Comparison of ENCODE assay signal across 8 cellular contexts in genomic region chr1:153566414-153567371, GRCh38. TPM values are rescaled to one million over a fixed set of nuclear protein-coding genes. Genes with fewer than 3 reads are reported as not detected.
DNase-seq lines count a peak whose midpoint lies in the region; ATAC-seq, FAIRE-seq and TF ChIP-seq lines count a peak whose summit lies in the region.

No MANE protein-coding gene starts in this region.

- no peak overlapping the region for H3K23ac ChIP-seq in H1 (ENCODE audit: insufficient read length)

- H3K4me3 ChIP-seq in H1 (ENCODE audit: extremely low read depth in 1 of 4, insufficient read depth in 2 of 4, low read depth in 3 of 4, low read length in 4 of 4), result no peak overlapping the region

- FAIRE-seq in H1 (lab: Jason Lieb, UNC), result no peak

- 0 out of 7 replicates have a peak, but pooled peaks cover 0 to 4% (median 0%) of the 10 kb centered on the region in 4 experiments for H3K27me3 ChIP-seq in H1 (replicated peaks in 1 of 4; ENCODE audit: control insufficient read depth in 3 of 4, extremely low read depth in 1 of 4, insufficient read depth in 3 of 4, low read length in 3 of 4)

- H2BK12ac ChIP-seq in H1 (ENCODE audit: low read depth, low read length), result peak overlapping the region; percentile 99

- H3K36me3 ChIP-seq in H1 (ENCODE audit: control insufficient read depth in 2 of 4, insufficient read depth in 4 of 4, low read length in 3 of 4), result no peaks in the 10 kb centered on the region

- H2AK5ac ChIP-seq in H1 (ENCODE audit: low read depth, low read length), result peak overlapping the region; percentile 96

- H4K20me1 ChIP-seq in H1 (replicated peaks in 1 of 2; ENCODE audit: control insufficient read depth in 1 of 2, insufficient read depth in 2 of 2, low read length in 2 of 2), result no peaks in the 10 kb centered on the region

- TF ChIP-seq CTCF in H1 (IDR thresholded peaks at IDR 0.05; ENCODE audit: control extremely low read depth in 1 of 3, insufficient read depth in 1 of 3, low read depth in 1 of 3, low read length in 3 of 3) (no peak), mesothelial cell of epicardium (IDR thresholded peaks at IDR 0.05; ENCODE audit: unreplicated experiment) (no peak)

- peak overlapping the region; percentile 64; the same call in 1 of the 2 replicates for H4K8ac ChIP-seq in H1 (ENCODE audit: extremely low read depth, insufficient read depth, low read length)

- H3K79me1 ChIP-seq in H1 (ENCODE audit: low read depth, low read length), result no peaks in the 10 kb centered on the region

- no peaks in the 10 kb centered on the region for H3K79me2 ChIP-seq in H1 (ENCODE audit: control insufficient read depth in 1 of 2, insufficient read depth in 2 of 2, low read length in 2 of 2)

- peak overlapping the region; percentile 96 for H4K91ac ChIP-seq in H1 (replicated peaks; ENCODE audit: insufficient read length, low read length)

- 48% methylated on average over 16 of the region's 16 CpGs; no CpG with 5 or more reads in 1 of the 2 experiments for WGBS in H1 (ENCODE audit: extremely low coverage in 1 of 2, insufficient coverage in 1 of 2, insufficient read length in 1 of 2, insufficient replicate concordance in 2 of 2, low coverage in 1 of 2, low lambda C conversion rate in 2 of 2, missing lambda C conversion rate in 1 of 2), 2 experiments

- CTCF ChIA-PET in HEK293T (lab: Yijun Ruan, JAX), result interaction anchor here (0.6 to 2.7 kb wide), 8 partner anchors 26 to 214 kb away, joined by 3 to 12 read pairs (median 4); partner anchors contain the start of genes S100A1, S100A13 and S100A5
- CTCF ChIA-PET in H1 (lab: Charles Lee; ENCODE audit: partially characterized antibody), result interaction anchor here (0.6 to 4.4 kb wide), 19 partner anchors 14 to 214 kb away, joined by 3 to 20 read pairs (median 5); partner anchors contain the start of genes S100A14, S100A4, S100A5 and S100A6

- H2BK15ac ChIP-seq in H1 (ENCODE audit: low read length), result peak overlapping the region; percentile 95; the same call in 1 of the 2 replicates

- H2AFZ ChIP-seq in H1 (ENCODE audit: low read length), result no peak overlapping the region

- no peak overlapping the region for H3K27ac ChIP-seq in H1 (ENCODE audit: low read depth, low read length)

- H3K4me1 ChIP-seq in H1 (replicated peaks in 1 of 4; ENCODE audit: control insufficient read depth in 3 of 4, insufficient read depth in 4 of 4, low read length in 3 of 4), result peaks cover 11 to 26% (median 20%) of the 10 kb centered on the region in 4 experiments

- no peak overlapping the region for H3K14ac ChIP-seq in H1 (ENCODE audit: insufficient read length)

- POLR2A ChIA-PET in HEK293T (lab: Yijun Ruan, JAX) (interaction anchor here (0.5 to 1.9 kb wide), 17 partner anchors 13 to 424 kb away, joined by 3 to 11 read pairs (median 5); partner anchors contain the start of genes CHTOP, ILF2, RPS27 and S100A1), H1 (lab: Charles Lee; ENCODE audit: partially characterized antibody) (interaction anchor here (0.7 to 1.6 kb wide), 12 partner anchors 10 to 82 kb away, joined by 3 to 7 read pairs (median 4); partner anchors contain the start of genes CHTOP, S100A13, S100A16 and S100A4)

- H3K9me3 ChIP-seq in H1 (ENCODE audit: insufficient read depth in 2 of 2, low read depth in 1 of 2, low read length in 1 of 2), result no peaks in the 10 kb centered on the region

- H3K4ac ChIP-seq in H1 (replicated peaks; ENCODE audit: insufficient read length, low read depth, low read length), result peak overlapping the region; percentile 88

- peak overlapping the region; percentile 34 for H4K5ac ChIP-seq in H1 (ENCODE audit: insufficient read length, low read depth, low read length)

- H3K56ac ChIP-seq in H1 (replicated peaks; ENCODE audit: insufficient read length, low read depth, low read length), result peak overlapping the region; percentile 88

- peak overlapping the region; percentile 83; the same call in 1 of the 2 replicates for H2BK20ac ChIP-seq in H1 (ENCODE audit: low read length)

- H3K27ac Mint-ChIP-seq in mesothelial cell of epicardium, result peak overlapping the region; percentile 97

- peak overlapping the region; percentile 5 to 37; a peak in 3 of 4 replicates for H3K4me2 ChIP-seq in H1 (ENCODE audit: insufficient read depth in 1 of 2, low read depth in 2 of 2, low read length in 2 of 2)

- TF ChIP-seq EP300 in H1 (IDR thresholded peaks at IDR 0.05; ENCODE audit: borderline replicate concordance in 1 of 2, low read depth in 2 of 2, low read length in 2 of 2), result peak in 1 of 2 experiments; percentile 73; a peak in 1 of 3 replicates

- H3K9ac ChIP-seq in H1 (replicated peaks in 1 of 4; ENCODE audit: extremely low read depth in 1 of 4, low read depth in 3 of 4, low read length in 3 of 4), result peak overlapping the region in 2 of 4 experiments; percentile 26 to 36; a peak in 3 of 7 replicates

- peak in 1 of 2 experiments; percentile 24; a peak in 1 of 3 replicates for TF ChIP-seq POLR2A in H1 (IDR thresholded peaks at IDR 0.05; ENCODE audit: control extremely low read depth in 1 of 2, low read depth in 2 of 2, low read length in 2 of 2)

- H3K4me1 Mint-ChIP-seq in mesothelial cell of epicardium, result peaks cover 53% of the 10 kb centered on the region

- DNase-seq in C1 segment of cervical spinal cord (lab: John Stamatoyannopoulos, UW) (peak in 10 of 14 donors; percentile 14 to 93 (median 50)), HEK293T (ENCODE audit: extremely low spot score) (peak; percentile 62), NOMO-1 treated with dmso at 0.1 percent for 144 hours (lab: John Stamatoyannopoulos, UW; ENCODE audit: unreplicated experiment) (peak; percentile 97), H1 (ENCODE audit: low read depth in 1 of 2, low spot score in 2 of 2) (peak; percentile 76 to 90), mesothelial cell of epicardium (ENCODE audit: low spot score in 2 of 2, unreplicated experiment in 2 of 2) (peak; percentile 43 to 66)
- DNase-seq in activated CD8-positive, alpha-beta memory T cell treated with anti-CD3 and anti-CD28 coated beads, Interleukin-2, amount 50 U/mL, for 24 hours (ENCODE audit: extremely low read depth), result peak; percentile 78
- peak; percentile 72 to 90 for DNase-seq in stimulated activated CD8-positive, alpha-beta memory T cell treated with anti-CD3 and anti-CD28 coated beads, Interleukin-15, amount 100 ng/mL, for 4 hours (ENCODE audit: low read depth in 2 of 2)

- no peak for ATAC-seq in GM21390 (IDR thresholded peaks at IDR 0.05; ENCODE audit: unreplicated experiment)

- H3K27me3 Mint-ChIP-seq in mesothelial cell of epicardium (ENCODE audit: low read depth), result no peaks in the 10 kb centered on the region

- H2BK5ac ChIP-seq in H1 (ENCODE audit: low read depth, low read length), result peak overlapping the region; percentile 97; the same call in 1 of the 2 replicates

- no peak; a peak in 2 of 4 replicates for TF ChIP-seq RAD21 in H1 (IDR thresholded peaks at IDR 0.05 in 1 of 2, conservative IDR thresholded peaks at IDR 0.05 in 1 of 2; ENCODE audit: low read depth in 2 of 2, low read length in 2 of 2)

- H3K4me3 Mint-ChIP-seq in mesothelial cell of epicardium, result no peak overlapping the region

- peak overlapping the region; percentile 96 for H2BK120ac ChIP-seq in H1 (replicated peaks; ENCODE audit: low read depth, low read length)

- H3K23me2 ChIP-seq in H1 (ENCODE audit: low read depth, low read length), result peaks cover 2% of the 10 kb centered on the region

- no peaks in the 10 kb centered on the region for H3K36me3 Mint-ChIP-seq in mesothelial cell of epicardium

- H3K18ac ChIP-seq in H1 (ENCODE audit: extremely low read depth, low read length), result peak overlapping the region; percentile 64

- H3K9me3 Mint-ChIP-seq in mesothelial cell of epicardium, result no peaks in the 10 kb centered on the region

RNA-seq across cellular contexts. Expression of gene S100A2, which starts 1.0 kb away (rescaled TPM):
- 2.0 TPM in 1 of 2 replicates, not detected in the other for total RNA-seq in H1 (2021; fragmentation: NEBNext Ultra II Directional; extraction: Animal tissue kit (Norgen Biotek cat#: 25700))
- 0.71 and 0.86 TPM in 2 replicates for polyA plus RNA-seq in H1 (2011; rRNA removed)
- polyA plus RNA-seq in H1 (2011; cell fraction: cytosol; rRNA removed), result 1.1 TPM
- 0.78 TPM for polyA plus RNA-seq in H1 (2011; cell fraction: nucleus; rRNA removed)
- 0.69 to 2.1 TPM (median 1.2 TPM) in 4 replicates for polyA plus RNA-seq in H1 (2012, experiment 1 of 2)
- polyA plus RNA-seq in H1 (2012, experiment 2 of 2), result 0.20 TPM
- polyA plus RNA-seq in H1 (2013, experiment 1 of 2), result 2.0 TPM
- polyA plus RNA-seq in H1 (2013, experiment 2 of 2), result 2.6 TPM
- polyA minus RNA-seq in H1 (2011; rRNA and poly(A)+ RNA removed), result 0.60 TPM in 1 of 2 replicates, not detected in the other
- not detected for polyA minus RNA-seq in H1 (2011; cell fraction: cytosol; rRNA and poly(A)+ RNA removed)
- polyA minus RNA-seq in H1 (2011; cell fraction: nucleus; rRNA and poly(A)+ RNA removed), result not detected
- 0.43 to 0.51 TPM in 2 of 3 replicates, not detected in the other for total RNA-seq in mesothelial cell of epicardium

RNA-seq across cellular contexts. Expression of gene S100A3, which starts 17.6 kb away (rescaled TPM):
- 0.47 TPM in 1 of 2 replicates, not detected in the other for total RNA-seq in H1 (2021; fragmentation: NEBNext Ultra II Directional; extraction: Animal tissue kit (Norgen Biotek cat#: 25700))
- polyA plus RNA-seq in H1 (2011; rRNA removed), result 0.26 and 0.77 TPM in 2 replicates
- 1.1 TPM for polyA plus RNA-seq in H1 (2011; cell fraction: cytosol; rRNA removed)
- 0.43 TPM for polyA plus RNA-seq in H1 (2011; cell fraction: nucleus; rRNA removed)
- not detected in 4 replicates for polyA plus RNA-seq in H1 (2012, experiment 1 of 2)
- not detected for polyA plus RNA-seq in H1 (2012, experiment 2 of 2)
- polyA plus RNA-seq in H1 (2013, experiment 1 of 2), result 0.14 TPM
- 0.24 TPM for polyA plus RNA-seq in H1 (2013, experiment 2 of 2)
- not detected in 2 replicates for polyA minus RNA-seq in H1 (2011; rRNA and poly(A)+ RNA removed)
- not detected for polyA minus RNA-seq in H1 (2011; cell fraction: cytosol; rRNA and poly(A)+ RNA removed)
- not detected for polyA minus RNA-seq in H1 (2011; cell fraction: nucleus; rRNA and poly(A)+ RNA removed)
- total RNA-seq in mesothelial cell of epicardium, result not detected in 3 replicates

RNA-seq across cellular contexts. Expression of gene S100A4, which starts 21.1 kb away (rescaled TPM):
- 36.3 and 39.6 TPM in 2 replicates for total RNA-seq in H1 (2021; fragmentation: NEBNext Ultra II Directional; extraction: Animal tissue kit (Norgen Biotek cat#: 25700))
- 43.3 and 85.4 TPM in 2 replicates for polyA plus RNA-seq in H1 (2011; rRNA removed)
- 48.1 TPM for polyA plus RNA-seq in H1 (2011; cell fraction: cytosol; rRNA removed)
- polyA plus RNA-seq in H1 (2011; cell fraction: nucleus; rRNA removed), result 16.4 TPM
- 45.5 to 53.5 TPM (median 49.9 TPM) in 4 replicates for polyA plus RNA-seq in H1 (2012, experiment 1 of 2)
- 137 TPM for polyA plus RNA-seq in H1 (2012, experiment 2 of 2)
- polyA plus RNA-seq in H1 (2013, experiment 1 of 2), result 70.2 TPM
- polyA plus RNA-seq in H1 (2013, experiment 2 of 2), result 68.2 TPM
- 13.4 and 13.9 TPM in 2 replicates for polyA minus RNA-seq in H1 (2011; rRNA and poly(A)+ RNA removed)
- 9.5 TPM for polyA minus RNA-seq in H1 (2011; cell fraction: cytosol; rRNA and poly(A)+ RNA removed)
- polyA minus RNA-seq in H1 (2011; cell fraction: nucleus; rRNA and poly(A)+ RNA removed), result 11.6 TPM
- total RNA-seq in mesothelial cell of epicardium, result 7.8 to 12.7 TPM (median 10.2 TPM) in 3 replicates

RNA-seq across cellular contexts. Expression of gene S100A5, which starts 26.0 kb away (rescaled TPM):
- total RNA-seq in H1 (2021; fragmentation: NEBNext Ultra II Directional; extraction: Animal tissue kit (Norgen Biotek cat#: 25700)), result not detected in 2 replicates
- polyA plus RNA-seq in H1 (2011; rRNA removed), result not detected in 2 replicates
- not detected for polyA plus RNA-seq in H1 (2011; cell fraction: cytosol; rRNA removed)
- not detected for polyA plus RNA-seq in H1 (2011; cell fraction: nucleus; rRNA removed)
- polyA plus RNA-seq in H1 (2012, experiment 1 of 2), result not detected in 4 replicates
- polyA plus RNA-seq in H1 (2012, experiment 2 of 2), result not detected
- polyA plus RNA-seq in H1 (2013, experiment 1 of 2), result 0.08 TPM
- not detected for polyA plus RNA-seq in H1 (2013, experiment 2 of 2)
- 0.69 TPM in 1 of 2 replicates, not detected in the other for polyA minus RNA-seq in H1 (2011; rRNA and poly(A)+ RNA removed)
- polyA minus RNA-seq in H1 (2011; cell fraction: cytosol; rRNA and poly(A)+ RNA removed), result not detected
- not detected for polyA minus RNA-seq in H1 (2011; cell fraction: nucleus; rRNA and poly(A)+ RNA removed)
- not detected in 3 replicates for total RNA-seq in mesothelial cell of epicardium

RNA-seq across cellular contexts. Expression of gene S100A6, which starts 30.9 kb away (rescaled TPM):
- 11.1 and 11.5 TPM in 2 replicates for total RNA-seq in H1 (2021; fragmentation: NEBNext Ultra II Directional; extraction: Animal tissue kit (Norgen Biotek cat#: 25700))
- 45.8 and 63.0 TPM in 2 replicates for polyA plus RNA-seq in H1 (2011; rRNA removed)
- 41.4 TPM for polyA plus RNA-seq in H1 (2011; cell fraction: cytosol; rRNA removed)
- polyA plus RNA-seq in H1 (2011; cell fraction: nucleus; rRNA removed), result 29.9 TPM
- 38.9 to 50.1 TPM (median 45.3 TPM) in 4 replicates for polyA plus RNA-seq in H1 (2012, experiment 1 of 2)
- 57.1 TPM for polyA plus RNA-seq in H1 (2012, experiment 2 of 2)
- polyA plus RNA-seq in H1 (2013, experiment 1 of 2), result 12.2 TPM
- 12.1 TPM for polyA plus RNA-seq in H1 (2013, experiment 2 of 2)
- 7.9 and 10.3 TPM in 2 replicates for polyA minus RNA-seq in H1 (2011; rRNA and poly(A)+ RNA removed)
- polyA minus RNA-seq in H1 (2011; cell fraction: cytosol; rRNA and poly(A)+ RNA removed), result 29.6 TPM
- polyA minus RNA-seq in H1 (2011; cell fraction: nucleus; rRNA and poly(A)+ RNA removed), result 15.6 TPM
- total RNA-seq in mesothelial cell of epicardium, result 2.4 to 4.4 TPM (median 3.9 TPM) in 3 replicates
